30 cellular contexts compared by ENCODE assay signal in the genomic region with DNA sequence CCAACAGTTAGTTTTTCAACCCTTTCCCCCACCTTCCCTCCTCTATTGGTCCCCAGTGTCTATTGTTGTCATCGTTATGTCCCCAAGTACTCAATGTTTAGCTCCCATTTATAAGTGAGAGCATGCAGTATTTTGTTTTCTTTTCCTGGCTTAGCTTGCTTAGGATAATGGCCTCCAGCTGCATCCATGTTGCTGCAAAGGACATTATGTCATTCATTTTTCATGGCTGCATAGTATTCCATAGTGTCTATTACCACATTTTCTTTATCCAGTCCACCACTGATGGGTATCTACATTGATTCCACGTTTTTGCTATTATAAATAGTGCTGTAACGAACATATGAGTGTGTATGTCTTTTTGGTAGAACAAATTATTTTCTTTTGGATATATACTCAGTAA.
"Had no signal": no experiment of that assay in that cellular context is flagged by ENCODE, and none has a peak within 500 bp of the region (broad histone marks: within the 10 kb centered on the region; RNA-seq: fewer than 3 reads in every experiment).

No MANE protein-coding gene starts in this region.

- H3K9me3 ChIP-seq: ascending aorta had no signal

- H3K4me3 ChIP-seq: ascending aorta, cardiac muscle cell had no signal

- FAIRE-seq: bronchial epithelial cell had no signal

- DNase-seq: activated CD4-positive, alpha-beta memory T cell treated with anti-CD3 and anti-CD28 coated beads, Interleukin-2, amount 10 ng/mL, durations not matched to agents 7 days and 5 days; activated CD4-positive, alpha-beta T cell treated with anti-CD3 and anti-CD28 coated beads for 1 hour; activated CD4-positive, alpha-beta T cell treated with anti-CD3 and anti-CD28 coated beads for 36 hours; activated CD4-positive, alpha-beta T cell treated with anti-CD3 and anti-CD28 coated beads for 48 hours; activated CD4-positive, alpha-beta T cell treated with anti-CD3 and anti-CD28 coated beads, Interleukin-2, amount 10 ng/mL, durations not matched to agents 7 days and 5 days; activated CD4-positive, alpha-beta T cell treated with anti-CD3 and anti-CD28 coated beads, Interleukin-2, amount 50 U/mL, for 48 hours; activated CD4-positive, CD25-positive, alpha-beta regulatory T cell; activated CD8-positive, alpha-beta memory T cell treated with anti-CD3 and anti-CD28 coated beads for 24 hours; activated CD8-positive, alpha-beta memory T cell treated with anti-CD3 and anti-CD28 coated beads, Interleukin-2, amount 10 ng/mL, durations not matched to agents 7 days and 5 days; activated CD8-positive, alpha-beta memory T cell treated with anti-CD3 and anti-CD28 coated beads, Interleukin-2, amount 50 U/mL, for 48 hours; activated CD8-positive, alpha-beta T cell treated with anti-CD3 and anti-CD28 coated beads, Interleukin-2, amount 10 ng/mL, durations not matched to agents 7 days and 5 days; activated effector memory CD4-positive, alpha-beta T cell treated with Interleukin-2 at 50 U/mL for 16 hours; activated gamma-delta T cell; activated naive CD4-positive, alpha-beta T cell treated with anti-CD3 and anti-CD28 coated beads, Interleukin-2, amount 10 ng/mL, durations not matched to agents 7 days and 5 days; activated naive CD4-positive, alpha-beta T cell treated with Interleukin-2 at 50 U/mL for 16 hours; activated naive CD8-positive, alpha-beta T cell treated with anti-CD3 and anti-CD28 coated beads, Interleukin-2, amount 10 ng/mL, durations not matched to agents 7 days and 5 days; activated naive CD8-positive, alpha-beta T cell treated with anti-CD3 and anti-CD28 coated beads, Interleukin-2, amount 50 U/mL, for 24 hours; activated T-cell treated with anti-CD3 and anti-CD28 coated beads, Interleukin-2, amount 50 U/mL, for 24 hours; activated T-cell treated with anti-CD3 and anti-CD28 coated beads, Interleukin-2, amount 50 U/mL, for 48 hours; amygdala; anterior cingulate cortex; caudate nucleus; cerebellar nuclear complex; T-helper 2 cell; T-helper 9 cell had no signal

- H3K27me3 ChIP-seq: ascending aorta, cardiac muscle cell had no signal

- H3K4me1 ChIP-seq: ascending aorta had no signal

- H3K27ac ChIP-seq: ascending aorta, cardiac muscle cell, VCaP had no signal

- ATAC-seq: activated CD4-positive, alpha-beta T cell treated with anti-CD3 and anti-CD28 coated beads for 36 hours; activated CD4-positive, CD25-positive, alpha-beta regulatory T cell treated with anti-CD3 and anti-CD28 coated beads, Interleukin-2, amount 50 U/mL, for 24 hours; activated CD8-positive, alpha-beta memory T cell treated with anti-CD3 and anti-CD28 coated beads, Interleukin-2, amount 10 ng/mL, durations not matched to agents 7 days and 5 days; activated CD8-positive, alpha-beta T cell treated with anti-CD3 and anti-CD28 coated beads, Interleukin-2, amount 10 ng/mL, durations not matched to agents 7 days and 5 days; activated naive CD8-positive, alpha-beta T cell treated with anti-CD3 and anti-CD28 coated beads, Interleukin-2, amount 50 U/mL, for 24 hours had no signal

- H3K36me3 ChIP-seq: ascending aorta, cardiac muscle cell had no signal
